Comparison of ENCODE assay signal across 1 cellular context in the genomic region with DNA sequence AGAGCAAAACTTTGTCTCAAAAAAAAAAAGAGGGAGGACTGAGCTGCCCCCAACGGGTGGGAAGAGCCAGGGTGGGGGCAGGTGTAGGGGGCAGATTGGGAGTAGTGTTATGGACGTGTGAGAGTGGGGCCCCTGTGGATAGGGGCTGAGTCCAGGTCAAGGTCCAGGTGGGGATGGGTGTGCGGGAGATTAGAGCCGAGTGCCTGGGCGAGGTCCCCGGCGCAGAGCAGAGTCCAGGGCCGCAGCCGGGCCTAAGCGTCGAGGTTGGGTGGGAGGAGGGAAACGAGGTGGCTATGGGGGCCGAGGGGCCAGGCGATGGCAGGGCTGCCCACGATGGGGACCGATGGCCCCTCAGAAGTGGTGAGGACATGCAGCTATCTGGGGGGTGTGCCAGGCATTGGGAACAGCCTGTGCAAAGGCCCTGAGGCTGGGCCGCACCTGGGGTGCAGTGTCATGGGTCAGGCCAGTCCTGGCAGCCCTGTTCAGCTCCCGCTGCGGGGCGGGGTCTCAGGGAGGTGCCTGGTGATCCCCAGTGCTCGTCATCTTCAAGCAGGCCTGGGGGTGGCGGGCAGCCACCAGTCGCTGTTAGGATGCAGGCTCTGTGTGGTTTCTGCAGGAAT.
TF ChIP-seq lines count a peak whose summit lies in the region.

No MANE protein-coding gene starts in this region.

TF ChIP-seq in HepG2, 621 proteins besides CTCF, POLR2A, EP300 and RAD21 (continued from another document and continues in another):
- TF ChIP-seq, protein P1, sequence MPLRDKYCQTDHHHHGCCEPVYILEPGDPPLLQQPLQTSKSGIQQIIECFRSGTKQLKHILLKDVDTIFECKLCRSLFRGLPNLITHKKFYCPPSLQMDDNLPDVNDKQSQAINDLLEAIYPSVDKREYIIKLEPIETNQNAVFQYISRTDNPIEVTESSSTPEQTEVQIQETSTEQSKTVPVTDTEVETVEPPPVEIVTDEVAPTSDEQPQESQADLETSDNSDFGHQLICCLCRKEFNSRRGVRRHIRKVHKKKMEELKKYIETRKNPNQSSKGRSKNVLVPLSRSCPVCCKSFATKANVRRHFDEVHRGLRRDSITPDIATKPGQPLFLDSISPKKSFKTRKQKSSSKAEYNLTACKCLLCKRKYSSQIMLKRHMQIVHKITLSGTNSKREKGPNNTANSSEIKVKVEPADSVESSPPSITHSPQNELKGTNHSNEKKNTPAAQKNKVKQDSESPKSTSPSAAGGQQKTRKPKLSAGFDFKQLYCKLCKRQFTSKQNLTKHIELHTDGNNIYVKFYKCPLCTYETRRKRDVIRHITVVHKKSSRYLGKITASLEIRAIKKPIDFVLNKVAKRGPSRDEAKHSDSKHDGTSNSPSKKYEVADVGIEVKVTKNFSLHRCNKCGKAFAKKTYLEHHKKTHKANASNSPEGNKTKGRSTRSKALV (CRISPR knock-in tag; IDR thresholded peaks at IDR 0.05), result no peak
- TF ChIP-seq, protein P2, sequence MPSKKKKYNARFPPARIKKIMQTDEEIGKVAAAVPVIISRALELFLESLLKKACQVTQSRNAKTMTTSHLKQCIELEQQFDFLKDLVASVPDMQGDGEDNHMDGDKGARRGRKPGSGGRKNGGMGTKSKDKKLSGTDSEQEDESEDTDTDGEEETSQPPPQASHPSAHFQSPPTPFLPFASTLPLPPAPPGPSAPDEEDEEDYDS (CRISPR knock-in tag; IDR thresholded peaks at IDR 0.05), result no peak; the same call in 1 of the 2 replicates
- TF ChIP-seq SKI (IDR thresholded peaks at IDR 0.05; ENCODE audit: partially characterized antibody), result peak; percentile 70
- TF ChIP-seq, protein P3, sequence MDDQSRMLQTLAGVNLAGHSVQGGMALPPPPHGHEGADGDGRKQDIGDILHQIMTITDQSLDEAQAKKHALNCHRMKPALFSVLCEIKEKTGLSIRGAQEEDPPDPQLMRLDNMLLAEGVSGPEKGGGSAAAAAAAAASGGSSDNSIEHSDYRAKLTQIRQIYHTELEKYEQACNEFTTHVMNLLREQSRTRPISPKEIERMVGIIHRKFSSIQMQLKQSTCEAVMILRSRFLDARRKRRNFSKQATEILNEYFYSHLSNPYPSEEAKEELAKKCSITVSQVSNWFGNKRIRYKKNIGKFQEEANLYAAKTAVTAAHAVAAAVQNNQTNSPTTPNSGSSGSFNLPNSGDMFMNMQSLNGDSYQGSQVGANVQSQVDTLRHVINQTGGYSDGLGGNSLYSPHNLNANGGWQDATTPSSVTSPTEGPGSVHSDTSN (CRISPR knock-in tag; IDR thresholded peaks at IDR 0.05; ENCODE audit: borderline replicate concordance), result no peak
- peak; percentile 30; the same call in 1 of the 2 replicates for TF ChIP-seq ZNF501 (CRISPR knock-in tag; IDR thresholded peaks at IDR 0.05)
- no peak for TF ChIP-seq ZNF557 (CRISPR knock-in tag; IDR thresholded peaks at IDR 0.05)
- no peak for TF ChIP-seq SETDB1 (CRISPR knock-in tag; IDR thresholded peaks at IDR 0.05; ENCODE audit: borderline replicate concordance)
- peak; percentile 87 for TF ChIP-seq TEAD3 (CRISPR knock-in tag; optimal IDR thresholded peaks at IDR 0.05; ENCODE audit: borderline replicate concordance)
- peak; percentile 94 for TF ChIP-seq BORCS8-MEF2B (CRISPR knock-in tag; IDR thresholded peaks at IDR 0.05)
- no peak for TF ChIP-seq ZNF34 (CRISPR knock-in tag; IDR thresholded peaks at IDR 0.05; ENCODE audit: borderline replicate concordance)
- peak; percentile 88 for TF ChIP-seq TBX3 (IDR thresholded peaks at IDR 0.05; ENCODE audit: borderline replicate concordance)
- peak; percentile 82; the same call in 1 of the 2 replicates for TF ChIP-seq CBX5 (CRISPR knock-in tag; IDR thresholded peaks at IDR 0.05; ENCODE audit: borderline replicate concordance)
- peak; percentile 34; the same call in 1 of the 2 replicates for TF ChIP-seq SP2 (CRISPR knock-in tag; IDR thresholded peaks at IDR 0.05)
- peak; percentile 66 for TF ChIP-seq SPEN (CRISPR knock-in tag; IDR thresholded peaks at IDR 0.05; ENCODE audit: low read depth)
- TF ChIP-seq RBFOX2 (IDR thresholded peaks at IDR 0.05; ENCODE audit: low read depth, low read length), result peak; percentile 79
- TF ChIP-seq, protein P4, sequence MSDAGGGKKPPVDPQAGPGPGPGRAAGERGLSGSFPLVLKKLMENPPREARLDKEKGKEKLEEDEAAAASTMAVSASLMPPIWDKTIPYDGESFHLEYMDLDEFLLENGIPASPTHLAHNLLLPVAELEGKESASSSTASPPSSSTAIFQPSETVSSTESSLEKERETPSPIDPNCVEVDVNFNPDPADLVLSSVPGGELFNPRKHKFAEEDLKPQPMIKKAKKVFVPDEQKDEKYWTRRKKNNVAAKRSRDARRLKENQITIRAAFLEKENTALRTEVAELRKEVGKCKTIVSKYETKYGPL (CRISPR knock-in tag; IDR thresholded peaks at IDR 0.05), result no peak
- TF ChIP-seq ZNF432 (CRISPR knock-in tag; IDR thresholded peaks at IDR 0.05; ENCODE audit: borderline replicate concordance), result no peak
- TF ChIP-seq, protein P5, sequence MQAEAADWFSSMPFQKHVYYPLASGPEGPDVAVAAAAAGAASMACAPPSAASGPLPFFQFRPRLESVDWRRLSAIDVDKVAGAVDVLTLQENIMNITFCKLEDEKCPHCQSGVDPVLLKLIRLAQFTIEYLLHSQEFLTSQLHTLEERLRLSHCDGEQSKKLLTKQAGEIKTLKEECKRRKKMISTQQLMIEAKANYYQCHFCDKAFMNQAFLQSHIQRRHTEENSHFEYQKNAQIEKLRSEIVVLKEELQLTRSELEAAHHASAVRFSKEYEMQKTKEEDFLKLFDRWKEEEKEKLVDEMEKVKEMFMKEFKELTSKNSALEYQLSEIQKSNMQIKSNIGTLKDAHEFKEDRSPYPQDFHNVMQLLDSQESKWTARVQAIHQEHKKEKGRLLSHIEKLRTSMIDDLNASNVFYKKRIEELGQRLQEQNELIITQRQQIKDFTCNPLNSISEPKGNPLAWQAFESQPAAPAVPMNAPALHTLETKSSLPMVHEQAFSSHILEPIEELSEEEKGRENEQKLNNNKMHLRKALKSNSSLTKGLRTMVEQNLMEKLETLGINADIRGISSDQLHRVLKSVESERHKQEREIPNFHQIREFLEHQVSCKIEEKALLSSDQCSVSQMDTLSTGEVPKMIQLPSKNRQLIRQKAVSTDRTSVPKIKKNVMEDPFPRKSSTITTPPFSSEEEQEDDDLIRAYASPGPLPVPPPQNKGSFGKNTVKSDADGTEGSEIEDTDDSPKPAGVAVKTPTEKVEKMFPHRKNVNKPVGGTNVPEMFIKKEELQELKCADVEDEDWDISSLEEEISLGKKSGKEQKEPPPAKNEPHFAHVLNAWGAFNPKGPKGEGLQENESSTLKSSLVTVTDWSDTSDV (CRISPR knock-in tag; IDR thresholded peaks at IDR 0.05), result no peak
- no peak for TF ChIP-seq SOX6 (IDR thresholded peaks at IDR 0.05)
- TF ChIP-seq SOX6 (CRISPR knock-in tag; IDR thresholded peaks at IDR 0.05), result peak; percentile 94
- no peak for TF ChIP-seq JUND (CRISPR knock-in tag; IDR thresholded peaks at IDR 0.05)
- TF ChIP-seq, protein P6, sequence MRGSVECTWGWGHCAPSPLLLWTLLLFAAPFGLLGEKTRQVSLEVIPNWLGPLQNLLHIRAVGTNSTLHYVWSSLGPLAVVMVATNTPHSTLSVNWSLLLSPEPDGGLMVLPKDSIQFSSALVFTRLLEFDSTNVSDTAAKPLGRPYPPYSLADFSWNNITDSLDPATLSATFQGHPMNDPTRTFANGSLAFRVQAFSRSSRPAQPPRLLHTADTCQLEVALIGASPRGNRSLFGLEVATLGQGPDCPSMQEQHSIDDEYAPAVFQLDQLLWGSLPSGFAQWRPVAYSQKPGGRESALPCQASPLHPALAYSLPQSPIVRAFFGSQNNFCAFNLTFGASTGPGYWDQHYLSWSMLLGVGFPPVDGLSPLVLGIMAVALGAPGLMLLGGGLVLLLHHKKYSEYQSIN (CRISPR knock-in tag; IDR thresholded peaks at IDR 0.05; ENCODE audit: borderline replicate concordance), result no peak
- TF ChIP-seq, protein P7, sequence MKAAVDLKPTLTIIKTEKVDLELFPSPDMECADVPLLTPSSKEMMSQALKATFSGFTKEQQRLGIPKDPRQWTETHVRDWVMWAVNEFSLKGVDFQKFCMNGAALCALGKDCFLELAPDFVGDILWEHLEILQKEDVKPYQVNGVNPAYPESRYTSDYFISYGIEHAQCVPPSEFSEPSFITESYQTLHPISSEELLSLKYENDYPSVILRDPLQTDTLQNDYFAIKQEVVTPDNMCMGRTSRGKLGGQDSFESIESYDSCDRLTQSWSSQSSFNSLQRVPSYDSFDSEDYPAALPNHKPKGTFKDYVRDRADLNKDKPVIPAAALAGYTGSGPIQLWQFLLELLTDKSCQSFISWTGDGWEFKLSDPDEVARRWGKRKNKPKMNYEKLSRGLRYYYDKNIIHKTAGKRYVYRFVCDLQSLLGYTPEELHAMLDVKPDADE (CRISPR knock-in tag; IDR thresholded peaks at IDR 0.05), result no peak
- TF ChIP-seq TOPORS (CRISPR knock-in tag; IDR thresholded peaks at IDR 0.05), result peak; percentile 90; the same call in 1 of the 2 replicates
- TF ChIP-seq ZFP36L1 (CRISPR knock-in tag; IDR thresholded peaks at IDR 0.05), result no peak
- TF ChIP-seq ZNF672 (CRISPR knock-in tag; IDR thresholded peaks at IDR 0.05), result no peak
- TF ChIP-seq PITX1 (CRISPR knock-in tag; IDR thresholded peaks at IDR 0.05), result peak; percentile 99
- TF ChIP-seq ZNF326 (CRISPR knock-in tag; IDR thresholded peaks at IDR 0.05; ENCODE audit: borderline replicate concordance), result no peak
- TF ChIP-seq CEBPG (CRISPR knock-in tag; IDR thresholded peaks at IDR 0.05), result 0 out of 2 replicates have a peak, but pooled peaks have one; percentile 6
- TF ChIP-seq, protein P8, sequence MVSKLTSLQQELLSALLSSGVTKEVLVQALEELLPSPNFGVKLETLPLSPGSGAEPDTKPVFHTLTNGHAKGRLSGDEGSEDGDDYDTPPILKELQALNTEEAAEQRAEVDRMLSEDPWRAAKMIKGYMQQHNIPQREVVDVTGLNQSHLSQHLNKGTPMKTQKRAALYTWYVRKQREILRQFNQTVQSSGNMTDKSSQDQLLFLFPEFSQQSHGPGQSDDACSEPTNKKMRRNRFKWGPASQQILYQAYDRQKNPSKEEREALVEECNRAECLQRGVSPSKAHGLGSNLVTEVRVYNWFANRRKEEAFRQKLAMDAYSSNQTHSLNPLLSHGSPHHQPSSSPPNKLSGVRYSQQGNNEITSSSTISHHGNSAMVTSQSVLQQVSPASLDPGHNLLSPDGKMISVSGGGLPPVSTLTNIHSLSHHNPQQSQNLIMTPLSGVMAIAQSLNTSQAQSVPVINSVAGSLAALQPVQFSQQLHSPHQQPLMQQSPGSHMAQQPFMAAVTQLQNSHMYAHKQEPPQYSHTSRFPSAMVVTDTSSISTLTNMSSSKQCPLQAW (CRISPR knock-in tag; IDR thresholded peaks at IDR 0.05), result no peak; the same call in 1 of the 2 replicates
- no peak; the same call in 1 of the 2 replicates for TF ChIP-seq KLF9 (CRISPR knock-in tag; IDR thresholded peaks at IDR 0.05; ENCODE audit: low read depth)
- peak; percentile 81 for TF ChIP-seq ZBTB38 (CRISPR knock-in tag; IDR thresholded peaks at IDR 0.05)
- TF ChIP-seq ZNF296 (CRISPR knock-in tag; conservative IDR thresholded peaks at IDR 0.05), result 0 out of 2 replicates have a peak, but pooled peaks have one; percentile 64
- TF ChIP-seq ZFP62 (CRISPR knock-in tag; IDR thresholded peaks at IDR 0.05), result no peak
- TF ChIP-seq, protein P9, sequence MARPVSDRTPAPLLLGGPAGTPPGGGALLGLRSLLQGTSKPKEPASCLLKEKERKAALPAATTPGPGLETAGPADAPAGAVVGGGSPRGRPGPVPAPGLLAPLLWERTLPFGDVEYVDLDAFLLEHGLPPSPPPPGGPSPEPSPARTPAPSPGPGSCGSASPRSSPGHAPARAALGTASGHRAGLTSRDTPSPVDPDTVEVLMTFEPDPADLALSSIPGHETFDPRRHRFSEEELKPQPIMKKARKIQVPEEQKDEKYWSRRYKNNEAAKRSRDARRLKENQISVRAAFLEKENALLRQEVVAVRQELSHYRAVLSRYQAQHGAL (CRISPR knock-in tag; IDR thresholded peaks at IDR 0.05; ENCODE audit: not compliant biosample characterization), result no peak
- TF ChIP-seq, protein P10, sequence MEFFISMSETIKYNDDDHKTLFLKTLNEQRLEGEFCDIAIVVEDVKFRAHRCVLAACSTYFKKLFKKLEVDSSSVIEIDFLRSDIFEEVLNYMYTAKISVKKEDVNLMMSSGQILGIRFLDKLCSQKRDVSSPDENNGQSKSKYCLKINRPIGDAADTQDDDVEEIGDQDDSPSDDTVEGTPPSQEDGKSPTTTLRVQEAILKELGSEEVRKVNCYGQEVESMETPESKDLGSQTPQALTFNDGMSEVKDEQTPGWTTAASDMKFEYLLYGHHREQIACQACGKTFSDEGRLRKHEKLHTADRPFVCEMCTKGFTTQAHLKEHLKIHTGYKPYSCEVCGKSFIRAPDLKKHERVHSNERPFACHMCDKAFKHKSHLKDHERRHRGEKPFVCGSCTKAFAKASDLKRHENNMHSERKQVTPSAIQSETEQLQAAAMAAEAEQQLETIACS (CRISPR knock-in tag; IDR thresholded peaks at IDR 0.05), result no peak
- TF ChIP-seq, protein P11, sequence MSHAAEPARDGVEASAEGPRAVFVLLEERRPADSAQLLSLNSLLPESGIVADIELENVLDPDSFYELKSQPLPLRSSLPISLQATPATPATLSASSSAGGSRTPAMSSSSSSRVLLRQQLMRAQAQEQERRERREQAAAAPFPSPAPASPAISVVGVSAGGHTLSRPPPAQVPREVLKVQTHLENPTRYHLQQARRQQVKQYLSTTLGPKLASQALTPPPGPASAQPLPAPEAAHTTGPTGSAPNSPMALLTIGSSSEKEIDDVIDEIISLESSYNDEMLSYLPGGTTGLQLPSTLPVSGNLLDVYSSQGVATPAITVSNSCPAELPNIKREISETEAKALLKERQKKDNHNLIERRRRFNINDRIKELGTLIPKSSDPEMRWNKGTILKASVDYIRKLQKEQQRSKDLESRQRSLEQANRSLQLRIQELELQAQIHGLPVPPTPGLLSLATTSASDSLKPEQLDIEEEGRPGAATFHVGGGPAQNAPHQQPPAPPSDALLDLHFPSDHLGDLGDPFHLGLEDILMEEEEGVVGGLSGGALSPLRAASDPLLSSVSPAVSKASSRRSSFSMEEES (CRISPR knock-in tag; IDR thresholded peaks at IDR 0.05), result peak; percentile 69; the same call in 1 of the 2 replicates
- TF ChIP-seq ZNF598 (CRISPR knock-in tag; IDR thresholded peaks at IDR 0.05; ENCODE audit: borderline replicate concordance), result no peak
- TF ChIP-seq ZNF850 (CRISPR knock-in tag; conservative IDR thresholded peaks at IDR 0.05), result no peak
